8 cellular contexts compared by ENCODE assay signal in the genomic region with DNA sequence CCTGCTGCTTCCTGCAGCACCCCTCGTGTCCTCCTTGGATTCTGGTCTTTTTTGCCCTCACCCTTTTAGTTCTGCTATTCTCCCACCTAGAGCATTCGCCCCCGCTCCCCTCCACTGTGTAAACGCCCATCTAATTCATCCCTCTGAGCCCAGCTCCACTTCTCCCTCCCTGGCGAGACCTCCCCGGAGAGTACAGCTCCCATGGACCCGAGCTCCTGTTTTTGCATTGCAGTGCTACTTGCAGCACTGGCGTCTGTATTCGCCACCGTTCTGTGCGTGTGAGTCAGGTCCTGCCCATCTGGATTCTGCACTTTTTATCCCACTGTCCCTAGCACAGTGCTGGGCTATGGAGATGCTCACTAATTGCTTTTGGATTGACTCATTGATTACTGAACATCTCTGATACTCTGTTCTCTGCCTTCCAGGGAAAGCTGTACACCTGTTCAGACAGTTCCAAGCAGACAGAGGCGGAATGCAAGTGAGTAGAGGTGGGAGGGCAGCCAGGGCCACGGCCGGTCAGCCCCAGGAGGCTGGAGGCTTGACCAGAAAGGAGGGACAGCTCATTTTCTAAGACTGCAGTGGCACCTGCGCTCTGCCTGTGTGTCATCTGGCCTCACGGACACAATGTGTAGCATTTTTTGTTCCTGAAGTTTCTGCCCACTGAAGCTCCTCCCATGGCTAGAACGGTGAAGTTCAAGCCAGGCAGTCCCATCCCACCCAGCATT.
"Had no signal": no experiment of that assay in that cellular context is flagged by ENCODE, and none has a peak within 500 bp of the region (broad histone marks: within the 10 kb centered on the region; RNA-seq: fewer than 3 reads in every experiment).

No MANE protein-coding gene starts in this region.

- H3K9me3 ChIP-seq: HAP-1 had no signal

- H3K36me3 ChIP-seq: HAP-1 had no signal

- DNase-seq: GM23248, GOT3, H7, HFFc6, KBM-7 had no signal

- H3K4me1 ChIP-seq: HAP-1 had no signal

- H3K4me2 ChIP-seq: KMS-11 had no signal

- H3K9ac ChIP-seq: GM23248, KMS-11 had no signal

- ATAC-seq: HCT116 had no signal

- H2AFZ ChIP-seq: GM23248 had no signal

- H3K27ac ChIP-seq: GM23248, KMS-11 had no signal

- H3K4me3 ChIP-seq: GM23248, HAP-1 had no signal
